ENCODE assay signal across 1 cellular context in the genomic region with DNA sequence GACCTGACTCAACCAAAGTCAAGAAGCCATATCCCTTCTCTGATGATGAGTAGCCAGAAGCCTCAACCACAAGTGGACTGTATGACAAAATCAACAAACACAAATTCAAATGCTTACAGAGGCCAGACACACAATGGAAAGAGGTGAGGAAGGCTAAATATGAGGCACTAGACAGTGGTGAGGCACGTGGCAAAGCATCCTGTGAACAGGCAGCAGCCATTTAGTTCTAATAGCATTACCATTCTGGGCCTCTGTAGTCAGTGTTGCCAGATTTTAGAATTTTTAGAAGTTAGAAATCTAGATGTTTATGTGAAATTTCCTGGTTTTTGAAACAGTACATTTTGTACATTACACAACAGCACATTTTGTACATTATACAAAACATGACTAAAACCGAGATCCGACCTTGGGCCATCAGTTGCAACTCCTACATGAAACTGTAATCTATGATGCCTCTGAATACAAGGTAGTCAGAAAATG.
TF ChIP-seq lines count a peak whose summit lies in the region.

No MANE protein-coding gene starts in this region.

TF ChIP-seq in GM12878, 131 proteins besides CTCF, POLR2A, EP300 and RAD21 (continued from another document):
- TF ChIP-seq, protein P1, sequence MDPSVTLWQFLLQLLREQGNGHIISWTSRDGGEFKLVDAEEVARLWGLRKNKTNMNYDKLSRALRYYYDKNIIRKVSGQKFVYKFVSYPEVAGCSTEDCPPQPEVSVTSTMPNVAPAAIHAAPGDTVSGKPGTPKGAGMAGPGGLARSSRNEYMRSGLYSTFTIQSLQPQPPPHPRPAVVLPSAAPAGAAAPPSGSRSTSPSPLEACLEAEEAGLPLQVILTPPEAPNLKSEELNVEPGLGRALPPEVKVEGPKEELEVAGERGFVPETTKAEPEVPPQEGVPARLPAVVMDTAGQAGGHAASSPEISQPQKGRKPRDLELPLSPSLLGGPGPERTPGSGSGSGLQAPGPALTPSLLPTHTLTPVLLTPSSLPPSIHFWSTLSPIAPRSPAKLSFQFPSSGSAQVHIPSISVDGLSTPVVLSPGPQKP (IDR thresholded peaks at IDR 0.05; ENCODE audit: low read depth, low read length) = no peak
- TF ChIP-seq USF2 (IDR thresholded peaks at IDR 0.05; ENCODE audit: borderline replicate concordance, low read depth, low read length) = no peak
TF ChIP-seq in GM12878: peak in this region for 6.
